28 cellular contexts compared by ENCODE assay signal in the genomic region with DNA sequence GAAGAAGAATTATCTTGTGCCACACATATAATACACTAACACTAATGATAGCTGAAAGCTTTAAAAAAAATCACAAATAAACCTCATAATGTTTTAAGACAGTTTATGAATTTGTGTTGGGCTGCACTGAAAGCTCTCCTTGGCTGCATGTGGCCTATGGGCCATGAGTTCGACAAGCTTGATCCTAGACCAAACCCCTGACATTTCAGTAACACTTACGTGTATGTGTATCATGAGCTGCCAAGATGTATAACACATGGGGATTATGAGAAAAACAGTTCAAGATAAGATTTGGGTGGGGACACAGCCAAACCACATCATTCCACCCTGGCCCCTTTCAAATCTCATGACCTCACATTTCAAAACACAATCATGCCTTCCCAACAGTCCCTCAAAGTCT.
"Had no signal": no experiment of that assay in that cellular context is flagged by ENCODE, and none has a peak within 500 bp of the region (broad histone marks: within the 10 kb centered on the region; RNA-seq: fewer than 3 reads in every experiment).

No MANE protein-coding gene starts in this region.

- ATAC-seq: stimulated activated effector memory CD8-positive, alpha-beta T cell treated with anti-CD3 and anti-CD28 coated beads, Interleukin-12 subunit alpha, Interleukin-12 subunit beta, amount 100 ng/mL, for 72 hours; stimulated activated memory B cell treated with anti-CD40 and anti-IgM and Interleukin-4, amounts not matched to agents 10 μg/mL and 1 μg/mL and 100 μg/mL, for 72 hours; stimulated activated naive B cell treated with anti-CD40 and anti-IgM and Interleukin-4, amounts not matched to agents 10 μg/mL and 1 μg/mL and 100 μg/mL, for 72 hours; stimulated activated naive CD8-positive, alpha-beta T cell treated with anti-CD3 and anti-CD28 coated beads, Interleukin-15, amount 100 ng/mL, for 72 hours; stimulated activated naive CD8-positive, alpha-beta T cell treated with anti-CD3 and anti-CD28 coated beads, Interleukin-15, Interleukin-2, amounts not matched to agents 100 U/mL and 50 U/mL, for 24 hours; upper lobe of right lung had no signal

- H3K9me3 Mint-ChIP-seq: type B pancreatic cell had no signal

- DNase-seq: stimulated activated CD4-positive, alpha-beta T cell treated with anti-CD3 and anti-CD28 coated beads, Interleukin-2, amount 100 ng/mL, for 48 hours; stimulated activated CD4-positive, alpha-beta T cell treated with anti-CD3 and anti-CD28 coated beads, Interleukin-4, amount 100 ng/mL, for 1 hour; stimulated activated CD4-positive, alpha-beta T cell treated with anti-CD3 and anti-CD28 coated beads, Interleukin-4, amount 100 ng/mL, for 24 hours; stimulated activated CD4-positive, alpha-beta T cell treated with anti-CD3 and anti-CD28 coated beads, Interleukin-4, amount 100 ng/mL, for 4 hours; stimulated activated CD8-positive, alpha-beta memory T cell treated with anti-CD3 and anti-CD28 coated beads, Interleukin-4, amount 100 ng/mL, for 48 hours; stimulated activated naive B cell treated with anti-CD40 and anti-IgM and Interleukin-4, amounts not matched to agents 10 μg/mL and 1 μg/mL and 100 μg/mL, for 72 hours; stimulated activated naive CD4-positive, alpha-beta T cell; stimulated activated naive CD4-positive, alpha-beta T cell treated with Interleukin-2 at 50 U/mL for 16 hours; stimulated activated naive CD8-positive, alpha-beta T cell treated with anti-CD3 and anti-CD28 coated beads, Interleukin-15, amount 100 ng/mL, for 72 hours; stimulated activated naive CD8-positive, alpha-beta T cell treated with anti-CD3 and anti-CD28 coated beads, Interleukin-15, Interleukin-2, amounts not matched to agents 100 U/mL and 50 U/mL, for 24 hours; stomach; substantia nigra; testis; thyroid gland; tibial artery; transverse colon; trophoblast cell; upper lobe of left lung; upper lobe of right lung; uterus had no signal

- H3K4me3 Mint-ChIP-seq: stimulated activated effector memory CD8-positive, alpha-beta T cell treated with anti-CD3 and anti-CD28 coated beads, Interleukin-12 subunit alpha, Interleukin-12 subunit beta, amount 100 ng/mL, for 72 hours; stimulated activated memory B cell treated with anti-CD40 and anti-IgM and Interleukin-4, amounts not matched to agents 10 μg/mL and 1 μg/mL and 100 μg/mL, for 72 hours; stimulated activated naive B cell treated with anti-CD40 and anti-IgM and Interleukin-4, amounts not matched to agents 10 μg/mL and 1 μg/mL and 100 μg/mL, for 72 hours; stimulated activated naive CD8-positive, alpha-beta T cell treated with anti-CD3 and anti-CD28 coated beads, Interleukin-15, amount 100 ng/mL, for 72 hours; stimulated activated naive CD8-positive, alpha-beta T cell treated with anti-CD3 and anti-CD28 coated beads, Interleukin-15, Interleukin-2, amounts not matched to agents 100 ng/mL and 50 ng/mL, for 24 hours; type B pancreatic cell had no signal

- H3K27ac ChIP-seq: stomach, suprapubic skin, testis, thoracic aorta, thyroid gland, tibial artery, tibial nerve, transverse colon, upper lobe of left lung, upper lobe of right lung, uterus, vagina had no signal

- H3K4me1 ChIP-seq: stomach, suprapubic skin, testis, thyroid gland, tibial artery, tibial nerve, transverse colon, upper lobe of left lung, upper lobe of right lung, uterus, vagina had no signal

- H3K27me3 Mint-ChIP-seq: stimulated activated memory B cell treated with anti-CD40 and anti-IgM and Interleukin-4, amounts not matched to agents 10 μg/mL and 1 μg/mL and 100 μg/mL, for 72 hours; stimulated activated naive B cell treated with anti-CD40 and anti-IgM and Interleukin-4, amounts not matched to agents 10 μg/mL and 1 μg/mL and 100 μg/mL, for 72 hours; stimulated activated naive CD8-positive, alpha-beta T cell treated with anti-CD3 and anti-CD28 coated beads, Interleukin-15, amount 100 ng/mL, for 72 hours; stimulated activated naive CD8-positive, alpha-beta T cell treated with anti-CD3 and anti-CD28 coated beads, Interleukin-15, Interleukin-2, amounts not matched to agents 100 ng/mL and 50 ng/mL, for 24 hours; type B pancreatic cell had no signal

- H3K9me3 ChIP-seq: testis, thoracic aorta, thyroid gland, tibial artery, tibial nerve, transverse colon, upper lobe of left lung, upper lobe of right lung, uterus, vagina had no signal

- H3K27ac Mint-ChIP-seq: stimulated activated effector memory CD8-positive, alpha-beta T cell treated with anti-CD3 and anti-CD28 coated beads, Interleukin-12 subunit alpha, Interleukin-12 subunit beta, amount 100 ng/mL, for 72 hours; stimulated activated memory B cell treated with anti-CD40 and anti-IgM and Interleukin-4, amounts not matched to agents 10 μg/mL and 1 μg/mL and 100 μg/mL, for 72 hours; stimulated activated naive B cell treated with anti-CD40 and anti-IgM and Interleukin-4, amounts not matched to agents 10 μg/mL and 1 μg/mL and 100 μg/mL, for 72 hours; stimulated activated naive CD8-positive, alpha-beta T cell treated with anti-CD3 and anti-CD28 coated beads, Interleukin-15, amount 100 ng/mL, for 72 hours; stimulated activated naive CD8-positive, alpha-beta T cell treated with anti-CD3 and anti-CD28 coated beads, Interleukin-15, Interleukin-2, amounts not matched to agents 100 ng/mL and 50 ng/mL, for 24 hours; type B pancreatic cell had no signal

- H3K36me3 Mint-ChIP-seq: stimulated activated effector memory CD8-positive, alpha-beta T cell treated with anti-CD3 and anti-CD28 coated beads, Interleukin-12 subunit alpha, Interleukin-12 subunit beta, amount 100 ng/mL, for 72 hours; stimulated activated memory B cell treated with anti-CD40 and anti-IgM and Interleukin-4, amounts not matched to agents 10 μg/mL and 1 μg/mL and 100 μg/mL, for 72 hours; stimulated activated naive B cell treated with anti-CD40 and anti-IgM and Interleukin-4, amounts not matched to agents 10 μg/mL and 1 μg/mL and 100 μg/mL, for 72 hours; type B pancreatic cell had no signal

- H3K4me3 ChIP-seq: stomach, suprapubic skin, testis, thoracic aorta, thyroid gland, tibial artery, tibial nerve, transverse colon, upper lobe of left lung, upper lobe of right lung, uterus, vagina had no signal

- H3K4me1 Mint-ChIP-seq: stimulated activated effector memory CD8-positive, alpha-beta T cell treated with anti-CD3 and anti-CD28 coated beads, Interleukin-12 subunit alpha, Interleukin-12 subunit beta, amount 100 ng/mL, for 72 hours; stimulated activated memory B cell treated with anti-CD40 and anti-IgM and Interleukin-4, amounts not matched to agents 10 μg/mL and 1 μg/mL and 100 μg/mL, for 72 hours; stimulated activated naive B cell treated with anti-CD40 and anti-IgM and Interleukin-4, amounts not matched to agents 10 μg/mL and 1 μg/mL and 100 μg/mL, for 72 hours; stimulated activated naive CD8-positive, alpha-beta T cell treated with anti-CD3 and anti-CD28 coated beads, Interleukin-15, amount 100 ng/mL, for 72 hours had no signal

- H3K27me3 ChIP-seq: stomach, suprapubic skin, testis, thyroid gland, tibial artery, tibial nerve, transverse colon, upper lobe of left lung, upper lobe of right lung, uterus, vagina had no signal

- H3K36me3 ChIP-seq: stomach, suprapubic skin, thoracic aorta, thyroid gland, tibial artery, tibial nerve, transverse colon, upper lobe of left lung, upper lobe of right lung, uterus, vagina had no signal
